Comparison of ENCODE assay signal across 16 cellular contexts in genomic region chr7:38257350-38257677, GRCh38.
"Had no signal": no experiment of that assay in that cellular context is flagged by ENCODE, and none has a peak within 500 bp of the region (broad histone marks: within the 10 kb centered on the region; RNA-seq: fewer than 3 reads in every experiment).

No MANE protein-coding gene starts in this region.

- H3K36me3 ChIP-seq: brain microvascular endothelial cell, pancreas, sigmoid colon, spleen had no signal

- H3K4me1 Mint-ChIP-seq: activated naive CD8-positive, alpha-beta T cell treated with anti-CD3 and anti-CD28 coated beads for 36 hours; central memory CD8-positive, alpha-beta T cell; mesothelial cell of epicardium had no signal

- H3K4me1 ChIP-seq: pancreas, sigmoid colon had no signal

- H3K4me3 Mint-ChIP-seq: activated CD4-positive, alpha-beta memory T cell treated with anti-CD3 and anti-CD28 coated beads for 36 hours; activated naive CD8-positive, alpha-beta T cell treated with anti-CD3 and anti-CD28 coated beads for 36 hours; activated T-helper 1 cell treated with anti-CD3 and anti-CD28 coated beads, Interleukin-12 subunit alpha, Interleukin-12 subunit beta, Interleukin-2, Interleukin-4 antibody, amounts not matched to agents 30 ng/mL and 10 ng/mL and 1 ng/mL, durations not matched to agents 14 hours and 24 hours and 36 hours; central memory CD8-positive, alpha-beta T cell; mesothelial cell of epicardium had no signal

- DNase-seq: activated CD4-positive, alpha-beta memory T cell treated with anti-CD3 and anti-CD28 coated beads for 36 hours; activated CD4-positive, alpha-beta T cell treated with anti-CD3 and anti-CD28 coated beads for 1 hour; activated CD8-positive, alpha-beta memory T cell treated with anti-CD3 and anti-CD28 coated beads, Interleukin-2, amount 50 U/mL, for 4 hours; activated naive CD8-positive, alpha-beta T cell treated with anti-CD3 and anti-CD28 coated beads for 36 hours; anterior cingulate cortex; brain microvascular endothelial cell; effector CD8-positive, alpha-beta T cell; foreskin melanocyte; pancreas; sigmoid colon; spleen had no signal

- ATAC-seq: pancreas had no signal

- H3K27ac Mint-ChIP-seq: activated CD4-positive, alpha-beta memory T cell treated with anti-CD3 and anti-CD28 coated beads for 36 hours; activated naive CD8-positive, alpha-beta T cell treated with anti-CD3 and anti-CD28 coated beads for 36 hours; activated T-helper 1 cell treated with anti-CD3 and anti-CD28 coated beads, Interleukin-12 subunit alpha, Interleukin-12 subunit beta, Interleukin-2, Interleukin-4 antibody, amounts not matched to agents 30 ng/mL and 10 ng/mL and 1 ng/mL, durations not matched to agents 14 hours and 24 hours and 36 hours; mesothelial cell of epicardium had no signal

- H3K9me3 ChIP-seq: pancreas, sigmoid colon, spleen had no signal

- H3K27ac ChIP-seq: brain microvascular endothelial cell, coronary artery, pancreas, sigmoid colon had no signal

- H3K9me3 Mint-ChIP-seq: activated CD4-positive, alpha-beta memory T cell treated with anti-CD3 and anti-CD28 coated beads for 36 hours; activated naive CD8-positive, alpha-beta T cell treated with anti-CD3 and anti-CD28 coated beads for 36 hours; activated T-helper 1 cell treated with anti-CD3 and anti-CD28 coated beads, Interleukin-12 subunit alpha, Interleukin-12 subunit beta, Interleukin-2, Interleukin-4 antibody, amounts not matched to agents 30 ng/mL and 10 ng/mL and 1 ng/mL, durations not matched to agents 14 hours and 24 hours and 36 hours; central memory CD8-positive, alpha-beta T cell; mesothelial cell of epicardium had no signal

- H3K4me3 ChIP-seq: coronary artery, lung, pancreas, sigmoid colon, spleen had no signal

- H3K27me3 Mint-ChIP-seq: activated CD4-positive, alpha-beta memory T cell treated with anti-CD3 and anti-CD28 coated beads for 36 hours; activated naive CD8-positive, alpha-beta T cell treated with anti-CD3 and anti-CD28 coated beads for 36 hours; central memory CD8-positive, alpha-beta T cell had no signal

- H3K27me3 ChIP-seq: brain microvascular endothelial cell, pancreas, sigmoid colon, spleen had no signal

- H3K36me3 Mint-ChIP-seq: activated CD4-positive, alpha-beta memory T cell treated with anti-CD3 and anti-CD28 coated beads for 36 hours; activated naive CD8-positive, alpha-beta T cell treated with anti-CD3 and anti-CD28 coated beads for 36 hours; mesothelial cell of epicardium had no signal
